In the genomic region with DNA sequence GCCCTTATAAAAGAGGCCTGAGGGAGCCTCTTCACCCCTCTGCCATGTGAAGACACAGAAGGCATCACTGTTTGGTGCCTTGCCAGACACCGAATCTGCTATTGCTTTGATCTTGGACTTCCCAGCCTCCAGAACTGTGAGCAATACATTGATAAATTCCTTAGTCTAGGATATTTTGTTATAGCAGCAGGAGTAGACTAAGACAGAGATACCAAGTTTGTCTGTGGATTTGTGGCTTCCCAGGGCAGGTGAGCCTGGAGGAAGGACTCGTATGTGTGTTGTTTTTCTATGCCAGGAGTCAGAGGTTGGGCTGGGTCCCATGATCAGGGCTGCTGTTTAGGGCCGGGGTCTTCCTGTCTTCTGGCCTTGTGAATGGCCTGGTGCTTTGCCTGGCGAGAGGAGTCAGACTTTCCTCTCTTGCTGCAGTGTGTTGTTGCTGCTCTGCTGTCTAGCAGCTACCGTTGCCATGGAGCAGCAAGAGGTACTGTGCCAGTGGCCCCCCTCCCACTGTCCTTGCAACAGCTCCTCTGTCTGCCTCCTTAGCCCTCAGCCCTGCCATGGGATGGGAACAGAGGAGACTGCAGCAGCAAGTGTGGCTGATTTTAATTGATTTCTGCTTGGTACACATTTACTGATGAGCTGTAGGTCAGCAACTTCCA, we compare ENCODE assay signal across 14 cellular contexts.
DNase-seq lines count a peak whose midpoint lies in the region; ATAC-seq and TF ChIP-seq lines count a peak whose summit lies in the region.
"Had no signal": no experiment of that assay in that cellular context is flagged by ENCODE, and none has a peak within 500 bp of the region (broad histone marks: within the 10 kb centered on the region; RNA-seq: fewer than 3 reads in every experiment).

No MANE protein-coding gene starts in this region.

- no peaks in the 10 kb centered on the region for H3K4me1 ChIP-seq in HEK293 (ENCODE audit: control insufficient read depth, insufficient read depth, low read length)

- no peaks in the 10 kb centered on the region for H3K36me3 ChIP-seq in HEK293 (ENCODE audit: control insufficient read depth in 2 of 2, insufficient read depth in 1 of 2, low read length in 2 of 2)
- H3K36me3 ChIP-seq: left lung had no signal

- H3K27me3 Mint-ChIP-seq in activated CD8-positive, alpha-beta T cell treated with anti-CD3 and anti-CD28 coated beads, Interleukin-2, amount 10 ng/mL, durations not matched to agents 7 days and 5 days (ENCODE audit: low read depth) = no peaks in the 10 kb centered on the region
- no peaks in the 10 kb centered on the region for H3K27me3 Mint-ChIP-seq in memory B cell

- H3K27ac Mint-ChIP-seq in activated CD8-positive, alpha-beta T cell treated with anti-CD3 and anti-CD28 coated beads, Interleukin-2, amount 10 ng/mL, durations not matched to agents 7 days and 5 days = peak overlapping the region; percentile 86
- H3K27ac Mint-ChIP-seq in memory B cell = peak overlapping the region; percentile 95

- H3K4me3 Mint-ChIP-seq in activated CD8-positive, alpha-beta T cell treated with anti-CD3 and anti-CD28 coated beads, Interleukin-2, amount 10 ng/mL, durations not matched to agents 7 days and 5 days = no peak overlapping the region
- H3K4me3 Mint-ChIP-seq in memory B cell = no peak overlapping the region

- CTCF ChIA-PET in HEK293 (lab: Yijun Ruan, JAX) = no interaction called here
- CTCF ChIA-PET in activated CD8-positive, alpha-beta T cell treated with anti-CD3 and anti-CD28 coated beads, Interleukin-2, amount 10 ng/mL, durations not matched to agents 7 days and 5 days (lab: Charles Lee) = interaction anchor here (1.0 to 4.8 kb wide), 12 partner anchors 12 to 186 kb away, joined by 3 to 41 read pairs (median 8); partner anchors contain the start of gene CHST11

- H3K4me3 ChIP-seq in HEK293 (ENCODE audit: low read depth, low read length) = no peak overlapping the region
- H3K4me3 ChIP-seq: left lung had no signal

- H3K4me1 Mint-ChIP-seq in activated CD8-positive, alpha-beta T cell treated with anti-CD3 and anti-CD28 coated beads, Interleukin-2, amount 10 ng/mL, durations not matched to agents 7 days and 5 days (ENCODE audit: low read depth) = peaks cover 67% of the 10 kb centered on the region
- H3K4me1 Mint-ChIP-seq in memory B cell = peaks cover 42% of the 10 kb centered on the region

- no peak for TF ChIP-seq CTCF in HEK293 (tag by site-specific recombination; IDR thresholded peaks at IDR 0.05)

- no peak for ATAC-seq in activated CD8-positive, alpha-beta T cell treated with anti-CD3 and anti-CD28 coated beads, Interleukin-2, amount 10 ng/mL, durations not matched to agents 7 days and 5 days
- ATAC-seq in memory B cell (ENCODE audit: low read depth) (no peak), left lobe of liver (no peak)
- ATAC-seq: left lung had no signal

- H3K36me3 Mint-ChIP-seq in activated CD8-positive, alpha-beta T cell treated with anti-CD3 and anti-CD28 coated beads, Interleukin-2, amount 10 ng/mL, durations not matched to agents 7 days and 5 days (ENCODE audit: low read depth) = peaks cover 70% of the 10 kb centered on the region
- peaks cover 25% of the 10 kb centered on the region for H3K36me3 Mint-ChIP-seq in memory B cell

- POLR2A ChIA-PET in HEK293 (lab: Yijun Ruan, JAX) = no interaction called here
- POLR2A ChIA-PET in activated CD8-positive, alpha-beta T cell treated with anti-CD3 and anti-CD28 coated beads, Interleukin-2, amount 10 ng/mL, durations not matched to agents 7 days and 5 days (lab: Charles Lee) = interaction anchor here (0.6 to 3.5 kb wide), 4 partner anchors 36 to 110 kb away, joined by 3 to 33 read pairs (median 4); partner anchors contain the start of gene CHST11

- H3K27ac ChIP-seq in HEK293 (ENCODE audit: extremely low read depth, low read depth, low read length) = no peak overlapping the region

- DNase-seq in NOMO-1 treated with DMSO at 0.1 percent for 48 hours (lab: John Stamatoyannopoulos, UW; ENCODE audit: unreplicated experiment) = peak; percentile 8
- no peak for DNase-seq in NOMO-1 treated with dmso at 0.1 percent for 144 hours (lab: John Stamatoyannopoulos, UW; ENCODE audit: unreplicated experiment)
- peak; percentile 35 for DNase-seq in activated CD8-positive, alpha-beta T cell treated with anti-CD3 and anti-CD28 coated beads, Interleukin-2, amount 10 ng/mL, durations not matched to agents 7 days and 5 days
- no peak for DNase-seq in memory B cell (ENCODE audit: low spot score in 2 of 2)
- DNase-seq in OCI-M1 (lab: John Stamatoyannopoulos, UW) = no peak
- DNase-seq in GM03348 (ENCODE audit: low spot score) = no peak
- DNase-seq in left lobe of liver (ENCODE audit: low spot score) = no peak
- DNase-seq: effector CD4-positive, alpha-beta T cell; foreskin melanocyte; HCEC 1CT; left lung; NCI-H1436; NCI-H774 had no signal

- no peaks in the 10 kb centered on the region for H3K9me3 ChIP-seq in HEK293 (ENCODE audit: control insufficient read depth, insufficient read depth, low read depth, low read length)
- H3K9me3 ChIP-seq: left lung had no signal

- H3K9me3 Mint-ChIP-seq in activated CD8-positive, alpha-beta T cell treated with anti-CD3 and anti-CD28 coated beads, Interleukin-2, amount 10 ng/mL, durations not matched to agents 7 days and 5 days (ENCODE audit: insufficient read depth) = peaks cover 18% of the 10 kb centered on the region
- H3K9me3 Mint-ChIP-seq in memory B cell = peaks cover 7% of the 10 kb centered on the region

TF ChIP-seq in HEK293, 187 proteins besides CTCF, POLR2A, EP300 and RAD21:
- no peak for TF ChIP-seq MZF1 (tag by site-specific recombination; IDR thresholded peaks at IDR 0.05; ENCODE audit: borderline replicate concordance)
- no peak for TF ChIP-seq ZFP37 (tag by site-specific recombination; IDR thresholded peaks at IDR 0.05)
- TF ChIP-seq ZNF362 (tag by site-specific recombination; IDR thresholded peaks at IDR 0.05) = no peak
- TF ChIP-seq ZNF416 (tag by site-specific recombination; IDR thresholded peaks at IDR 0.05) = no peak
- TF ChIP-seq ZNF280D (tag by site-specific recombination; IDR thresholded peaks at IDR 0.05) = no peak
- no peak for TF ChIP-seq ZNF391 (tag by site-specific recombination; IDR thresholded peaks at IDR 0.05; ENCODE audit: borderline replicate concordance, low read depth)
- no peak for TF ChIP-seq ZNF585B (tag by site-specific recombination; IDR thresholded peaks at IDR 0.05)
- TF ChIP-seq ZNF341 (tag by site-specific recombination; IDR thresholded peaks at IDR 0.05; ENCODE audit: low read depth) = peak; percentile 30; the same call in 1 of the 2 replicates

Comparison
In these comparisons a context has a peak if more than half of its experiments do, and no peak if none do; other contexts are left out.
1. DNase-seq: peak in NOMO-1 treated with DMSO at 0.1 percent for 48 hours (single experiment) and activated CD8-positive, alpha-beta T cell treated with anti-CD3 and anti-CD28 coated beads, Interleukin-2, amount 10 ng/mL, durations not matched to agents 7 days and 5 days (single experiment); none in NOMO-1 treated with dmso at 0.1 percent for 144 hours (single experiment), memory B cell (0 of 2), OCI-M1 (single experiment), GM03348 (single experiment) and left lobe of liver (single experiment).